Comparison of ENCODE assay signal across 8 cellular contexts in the genomic region with DNA sequence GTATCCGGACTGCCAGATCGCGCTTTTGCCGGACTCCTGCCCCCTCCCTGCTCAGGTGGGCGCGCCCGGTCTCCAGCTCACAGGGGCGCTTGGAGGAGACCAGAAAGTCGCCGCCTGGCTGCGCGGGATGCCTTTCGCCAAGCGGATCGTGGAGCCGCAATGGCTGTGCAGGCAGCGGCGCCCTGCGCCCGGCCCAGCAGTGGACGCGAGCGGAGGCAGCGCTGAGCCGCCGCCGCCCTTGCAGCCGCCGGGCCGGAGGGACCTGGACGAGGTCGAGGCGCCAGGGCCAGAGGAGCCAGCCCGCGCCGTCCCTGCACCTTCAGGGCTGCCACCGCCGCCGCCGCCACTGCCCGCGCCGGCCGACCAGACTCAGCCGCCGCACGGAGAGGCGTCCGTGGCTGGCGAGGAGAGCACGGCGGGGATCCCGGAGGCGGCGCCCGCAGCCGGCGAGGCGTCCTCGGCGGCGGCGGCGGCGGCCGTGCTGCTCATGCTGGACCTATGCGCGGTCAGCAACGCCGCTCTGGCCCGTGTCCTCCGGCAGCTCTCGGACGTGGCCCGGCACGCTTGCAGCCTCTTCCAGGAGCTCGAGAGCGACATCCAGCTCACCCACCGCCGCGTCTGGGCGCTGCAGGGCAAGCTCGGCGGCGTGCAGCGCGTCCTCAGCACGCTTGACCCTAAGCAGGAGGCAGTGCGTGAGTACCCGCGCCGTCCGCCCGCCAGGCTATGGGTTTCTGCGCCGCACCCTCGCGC. TPM values are rescaled to one million over a fixed set of nuclear protein-coding genes. Genes with fewer than 3 reads are reported as not detected.
A peak's percentile ranks its signal among the peaks of the same experiment; 100 is the strongest.
DNase-seq lines count a peak whose midpoint lies in the region; ATAC-seq, FAIRE-seq and TF ChIP-seq lines count a peak whose summit lies in the region.

No MANE protein-coding gene starts in this region.

- no peak for ATAC-seq in activated T-cell treated with anti-CD3 and anti-CD28 coated beads, Interleukin-2, amount 50 U/mL, for 72 hours (replicated peaks in 1 of 2)
- ATAC-seq in HepG2 (peak; percentile 83), upper lobe of left lung (ENCODE audit: low FRiP score in 2 of 2) (peak in 1 of 2 donors; percentile 62), GM21825 (IDR thresholded peaks at IDR 0.05; ENCODE audit: unreplicated experiment) (no peak)
- no peak for ATAC-seq in naive thymus-derived CD4-positive, alpha-beta T cell
- ATAC-seq in stimulated activated effector memory CD8-positive, alpha-beta T cell treated with anti-CD3 and anti-CD28 coated beads, Interleukin-12 subunit alpha, Interleukin-12 subunit beta, amount 100 ng/mL, for 72 hours: no peak

- peak overlapping the region; percentile 39 to 80 for H3K4me3 Mint-ChIP-seq in activated T-cell treated with anti-CD3 and anti-CD28 coated beads, Interleukin-2, amount 50 U/mL, for 72 hours
- H3K4me3 Mint-ChIP-seq in naive thymus-derived CD4-positive, alpha-beta T cell: peak overlapping the region in 1 of 10 donors; percentile 59
- H3K4me3 Mint-ChIP-seq in stimulated activated effector memory CD8-positive, alpha-beta T cell treated with anti-CD3 and anti-CD28 coated beads, Interleukin-12 subunit alpha, Interleukin-12 subunit beta, amount 100 ng/mL, for 72 hours: no peak overlapping the region

- no peak for TF ChIP-seq RAD21 in HepG2 (CRISPR knock-in tag; IDR thresholded peaks at IDR 0.05)

- H3K27me3 ChIP-seq in bronchial epithelial cell (ENCODE audit: control insufficient read depth, insufficient read depth, low read length) (no peaks in the 10 kb centered on the region), HepG2 (ENCODE audit: control insufficient read depth in 1 of 2, insufficient read depth in 2 of 2, low read length in 2 of 2) (peaks cover 1 to 21% of the 10 kb centered on the region in 2 experiments; a peak in 3 of 5 replicates), upper lobe of left lung (peaks cover 0 to 12% (median 0%) of the 10 kb centered on the region in 4 donors)
- no peaks in the 10 kb centered on the region for H3K27me3 ChIP-seq in naive thymus-derived CD4-positive, alpha-beta T cell (ENCODE audit: control insufficient read depth in 2 of 2, insufficient read depth in 2 of 2, low read length in 2 of 2)

- H3K4me1 ChIP-seq in HepG2 (ENCODE audit: insufficient read depth, low read length) (no peaks in the 10 kb centered on the region), upper lobe of left lung (peaks cover 0 to 31% (median 2%) of the 10 kb centered on the region in 4 donors)
- H3K4me1 ChIP-seq in naive thymus-derived CD4-positive, alpha-beta T cell (ENCODE audit: control insufficient read depth in 2 of 2, insufficient read depth in 2 of 2, low read length in 2 of 2): no peaks in the 10 kb centered on the region

- no peak overlapping the region for H2AFZ ChIP-seq in HepG2 (ENCODE audit: low read length)

- FAIRE-seq in bronchial epithelial cell (lab: Jason Lieb, UNC) (no peak), HepG2 (lab: Jason Lieb, UNC) (no peak)

- H3K9me3 ChIP-seq in HepG2 (ENCODE audit: low read length) (no peaks in the 10 kb centered on the region), upper lobe of left lung (no peaks in the 10 kb centered on the region)
- H3K9me3 ChIP-seq in naive thymus-derived CD4-positive, alpha-beta T cell (ENCODE audit: control insufficient read depth in 2 of 3, low read length in 3 of 3): no peaks in the 10 kb centered on the region

- CTCF ChIA-PET in HepG2 (lab: Yijun Ruan, JAX; ENCODE audit: low intra/inter-chr PET ratio, low total read pairs): no interaction called here
- CTCF ChIA-PET in naive thymus-derived CD4-positive, alpha-beta T cell (lab: Charles Lee): no interaction called here

- peak overlapping the region; percentile 60 for H3K4me3 ChIP-seq in bronchial epithelial cell (ENCODE audit: low read depth, low read length)
- peak overlapping the region in 1 of 3 experiments; percentile 33; a peak in 2 of 6 replicates for H3K4me3 ChIP-seq in HepG2 (replicated peaks in 1 of 3; ENCODE audit: insufficient read depth in 1 of 3, low read depth in 2 of 3, low read length in 3 of 3)
- H3K4me3 ChIP-seq in upper lobe of left lung: peak overlapping the region; percentile 25 to 53 (median 44)
- no peak overlapping the region for H3K4me3 ChIP-seq in naive thymus-derived CD4-positive, alpha-beta T cell (ENCODE audit: low read length)

- BruUV-seq in HepG2 (replicated peaks; lab: Mats Ljungman, UMichigan): no TSS peak

- H3K36me3 Mint-ChIP-seq in activated T-cell treated with anti-CD3 and anti-CD28 coated beads, Interleukin-2, amount 50 U/mL, for 72 hours (ENCODE audit: insufficient read depth in 2 of 2): peaks cover 0 to 2% of the 10 kb centered on the region in 2 donors
- no peaks in the 10 kb centered on the region for H3K36me3 Mint-ChIP-seq in naive thymus-derived CD4-positive, alpha-beta T cell
- no peaks in the 10 kb centered on the region for H3K36me3 Mint-ChIP-seq in stimulated activated effector memory CD8-positive, alpha-beta T cell treated with anti-CD3 and anti-CD28 coated beads, Interleukin-12 subunit alpha, Interleukin-12 subunit beta, amount 100 ng/mL, for 72 hours

- H3K36me3 ChIP-seq in bronchial epithelial cell (ENCODE audit: control insufficient read depth, insufficient read depth, low read length): no peaks in the 10 kb centered on the region
- no peaks in the 10 kb centered on the region for H3K36me3 ChIP-seq in HepG2 (replicated peaks in 1 of 2; ENCODE audit: control insufficient read depth in 1 of 2, insufficient read depth in 2 of 2, low read length in 2 of 2)
- H3K36me3 ChIP-seq in upper lobe of left lung: no peaks in the 10 kb centered on the region
- no peaks in the 10 kb centered on the region for H3K36me3 ChIP-seq in naive thymus-derived CD4-positive, alpha-beta T cell (ENCODE audit: control insufficient read depth in 2 of 3, insufficient read depth in 3 of 3, low read length in 3 of 3)

- peak; percentile 1 to 4 for DNase-seq in activated T-cell treated with anti-CD3 and anti-CD28 coated beads, Interleukin-2, amount 50 U/mL, for 72 hours
- DNase-seq in activated T-cell treated with anti-CD3 and anti-CD28 coated beads for 4 hours (no peak), bronchial epithelial cell (ENCODE audit: low read depth) (no peak), HepG2 (ENCODE audit: low spot score) (no peak), upper lobe of left lung (peak in 1 of 2 donors; percentile 86)
- no peak for DNase-seq in naive thymus-derived CD4-positive, alpha-beta T cell
- no peak for DNase-seq in stimulated activated effector memory CD8-positive, alpha-beta T cell treated with anti-CD3 and anti-CD28 coated beads, Interleukin-12 subunit alpha, Interleukin-12 subunit beta, amount 100 ng/mL, for 72 hours (ENCODE audit: low spot score in 2 of 2)

- H3K27me3 Mint-ChIP-seq in activated T-cell treated with anti-CD3 and anti-CD28 coated beads, Interleukin-2, amount 50 U/mL, for 72 hours (ENCODE audit: low read depth): peaks cover 70% of the 10 kb centered on the region
- peaks cover 12 to 47% (median 27%) of the 10 kb centered on the region in 5 donors for H3K27me3 Mint-ChIP-seq in naive thymus-derived CD4-positive, alpha-beta T cell

- POLR2A ChIA-PET in HepG2 (lab: Yijun Ruan, JAX): no interaction called here
- POLR2A ChIA-PET in naive thymus-derived CD4-positive, alpha-beta T cell (lab: Charles Lee): no interaction called here

- TF ChIP-seq EP300 in HepG2 (IDR thresholded peaks at IDR 0.05; ENCODE audit: low read depth in 2 of 2, low read length in 2 of 2) (no peak), HepG2 (CRISPR knock-in tag; IDR thresholded peaks at IDR 0.05; ENCODE audit: borderline replicate concordance) (no peak), upper lobe of left lung (IDR thresholded peaks at IDR 0.05) (no peak)

- no CpG with 5 or more reads among the region's 98 CpGs for WGBS in HepG2 (ENCODE audit: low lambda C conversion rate)
- WGBS in upper lobe of left lung, 2 donors: 42% methylated on average over 62 of the region's 98 CpGs; no CpG with 5 or more reads in 1 of the 2 donors

- H3K27ac ChIP-seq in HepG2 (ENCODE audit: extremely low read length, insufficient read depth, low read length) (no peak overlapping the region), upper lobe of left lung (peak overlapping the region in 1 of 4 donors; percentile 11)
- H3K27ac ChIP-seq in naive thymus-derived CD4-positive, alpha-beta T cell (ENCODE audit: low read depth, low read length): no peak overlapping the region

- no peak overlapping the region for H3K9ac ChIP-seq in HepG2 (ENCODE audit: insufficient read depth, low read depth, low read length)

- peaks cover under 1 to 7% of the 10 kb centered on the region in 2 donors for H3K9me3 Mint-ChIP-seq in activated T-cell treated with anti-CD3 and anti-CD28 coated beads, Interleukin-2, amount 50 U/mL, for 72 hours
- H3K9me3 Mint-ChIP-seq in naive thymus-derived CD4-positive, alpha-beta T cell: peaks cover 0 to 9% (median 1%) of the 10 kb centered on the region in 11 donors
- H3K9me3 Mint-ChIP-seq in stimulated activated effector memory CD8-positive, alpha-beta T cell treated with anti-CD3 and anti-CD28 coated beads, Interleukin-12 subunit alpha, Interleukin-12 subunit beta, amount 100 ng/mL, for 72 hours: no peaks in the 10 kb centered on the region

- in situ Hi-C loops in HepG2 (cut with HindIII; ENCODE audit: extremely low pct_ligation_motif_present, low pct_unique_long_range_greater_than_20kb): no loop called here

- intact Hi-C loops in HepG2 (cut with micrococcal nuclease; ENCODE audit: unreplicated experiment): no loop called here
- intact Hi-C loops in naive thymus-derived CD4-positive, alpha-beta T cell (cut with micrococcal nuclease): no loop called here

- H4K20me1 ChIP-seq in HepG2 (ENCODE audit: insufficient read depth, low read length): no peaks in the 10 kb centered on the region

- TF ChIP-seq CTCF in bronchial epithelial cell (IDR thresholded peaks at IDR 0.05; ENCODE audit: insufficient read depth, low read length, severe bottlenecking) (no peak), HepG2 (CRISPR knock-in tag; IDR thresholded peaks at IDR 0.05) (no peak), upper lobe of left lung (IDR thresholded peaks at IDR 0.05) (no peak)

- no peak overlapping the region for H3K27ac Mint-ChIP-seq in activated T-cell treated with anti-CD3 and anti-CD28 coated beads, Interleukin-2, amount 50 U/mL, for 72 hours
- H3K27ac Mint-ChIP-seq in naive thymus-derived CD4-positive, alpha-beta T cell: no peak overlapping the region
- H3K27ac Mint-ChIP-seq in stimulated activated effector memory CD8-positive, alpha-beta T cell treated with anti-CD3 and anti-CD28 coated beads, Interleukin-12 subunit alpha, Interleukin-12 subunit beta, amount 100 ng/mL, for 72 hours: no peak overlapping the region

- H3K4me1 Mint-ChIP-seq in activated T-cell treated with anti-CD3 and anti-CD28 coated beads, Interleukin-2, amount 50 U/mL, for 72 hours (ENCODE audit: low read depth): peaks cover 17% of the 10 kb centered on the region
- peaks cover 0 to 6% (median 5%) of the 10 kb centered on the region in 7 donors for H3K4me1 Mint-ChIP-seq in naive thymus-derived CD4-positive, alpha-beta T cell
- H3K4me1 Mint-ChIP-seq in stimulated activated effector memory CD8-positive, alpha-beta T cell treated with anti-CD3 and anti-CD28 coated beads, Interleukin-12 subunit alpha, Interleukin-12 subunit beta, amount 100 ng/mL, for 72 hours: no peaks in the 10 kb centered on the region

- TF ChIP-seq POLR2A in HepG2 (IDR thresholded peaks at IDR 0.05; ENCODE audit: insufficient read depth in 1 of 2, low read depth in 2 of 2, low read length in 2 of 2): no peak
- no peak for TF ChIP-seq POLR2A in upper lobe of left lung (IDR thresholded peaks at IDR 0.05)

- H3K79me2 ChIP-seq in HepG2 (ENCODE audit: insufficient read depth, low read length): no peaks in the 10 kb centered on the region

- H3K4me2 ChIP-seq in HepG2 (ENCODE audit: low read depth, low read length): peak overlapping the region; percentile 36

RNA-seq across cellular contexts. Expression of a gene that starts 0.8 kb away (rescaled TPM):
- total RNA-seq in activated T-cell treated with anti-CD3 and anti-CD28 coated beads, Interleukin-2, amount 50 U/mL, for 72 hours: 10 to 100 TPM in 1 of 2 donors, 1 to 10 TPM in 1; 6.6 to 11.4 TPM
- total RNA-seq in bronchial epithelial cell: 0.79 and 1.0 TPM in 2 replicates
- 0.02 TPM in 1 of 2 replicates, not detected in the other for total RNA-seq in HepG2 (2016; rRNA removed; fragmentation: Illumina TruSeq; extraction: Trizol)
- total RNA-seq in HepG2 (2016; cell fraction: cytosol; rRNA removed; fragmentation: Illumina TruSeq; extraction: Trizol; ENCODE audit: low read depth): not detected in 2 replicates
- not detected in 2 replicates for total RNA-seq in HepG2 (2016; cell fraction: insoluble cytoplasmic fraction; rRNA removed; fragmentation: Illumina TruSeq; extraction: Trizol)
- total RNA-seq in HepG2 (2016; cell fraction: membrane; rRNA removed; fragmentation: Illumina TruSeq; extraction: Trizol): not detected in 2 replicates
- not detected in 2 replicates for total RNA-seq in HepG2 (2016; cell fraction: nucleus; rRNA removed; fragmentation: Illumina TruSeq; extraction: Trizol)
- 0.01 TPM in 1 of 2 replicates, not detected in the other for polyA plus RNA-seq in HepG2 (2011; rRNA removed)
- polyA plus RNA-seq in HepG2 (2011; cell fraction: cytosol; rRNA removed): under 0.01 TPM in 1 of 2 replicates, not detected in the other
- polyA plus RNA-seq in HepG2 (2011; cell fraction: nucleus; rRNA removed): not detected in 2 replicates
- 0.01 TPM in 1 of 2 replicates, not detected in the other for polyA plus RNA-seq in HepG2 (2012)
- not detected in 2 replicates for polyA plus RNA-seq in HepG2 (2016; cell fraction: cytosol; fragmentation: Illumina TruSeq; extraction: Trizol; ENCODE audit: low read depth)
- not detected in 2 replicates for polyA plus RNA-seq in HepG2 (2016; cell fraction: insoluble cytoplasmic fraction; fragmentation: Illumina TruSeq; extraction: Trizol; ENCODE audit: low read depth)
- not detected in 2 replicates for polyA plus RNA-seq in HepG2 (2016; cell fraction: membrane; fragmentation: Illumina TruSeq; extraction: Trizol; ENCODE audit: low read depth)
- not detected in 2 replicates for polyA plus RNA-seq in HepG2 (2016; cell fraction: nucleus; fragmentation: Illumina TruSeq; extraction: Trizol; ENCODE audit: insufficient read depth, low read depth)
- polyA minus RNA-seq in HepG2 (2011; rRNA and poly(A)+ RNA removed; ENCODE audit: low replicate concordance): 6.6 TPM in 1 of 2 replicates, not detected in the other
- not detected in 2 replicates for polyA minus RNA-seq in HepG2 (2011; cell fraction: cytosol; rRNA and poly(A)+ RNA removed)
- polyA minus RNA-seq in HepG2 (2011; cell fraction: nucleus; rRNA and poly(A)+ RNA removed): 0.13 TPM in 1 of 2 replicates, not detected in the other
- total RNA-seq in upper lobe of left lung: 1 to 10 TPM in 5 of 6 donors, under 1 TPM in 1; 0.46 to 6.3 (median 2.4) TPM
- total RNA-seq in naive thymus-derived CD4-positive, alpha-beta T cell: 1 to 10 TPM in 2 of 5 experiments, under 1 TPM in 3; 0.05 to 2.6 (median 0.51) TPM
- under 1 TPM in 1 of 2 donors, not detected in 1; 0.02 TPM for polyA plus RNA-seq in naive thymus-derived CD4-positive, alpha-beta T cell

Comparison
In these comparisons a context has a peak if more than half of its experiments do, and no peak if none do; other contexts are left out.
1. DNase-seq: peak in activated T-cell treated with anti-CD3 and anti-CD28 coated beads, Interleukin-2, amount 50 U/mL, for 72 hours (2 of 2); none in activated T-cell treated with anti-CD3 and anti-CD28 coated beads for 4 hours (single experiment), bronchial epithelial cell (single experiment), HepG2 (single experiment), naive thymus-derived CD4-positive, alpha-beta T cell (0 of 9) and stimulated activated effector memory CD8-positive, alpha-beta T cell treated with anti-CD3 and anti-CD28 coated beads, Interleukin-12 subunit alpha, Interleukin-12 subunit beta, amount 100 ng/mL, for 72 hours (0 of 2).